1 cellular context compared by ENCODE assay signal in the genomic region with DNA sequence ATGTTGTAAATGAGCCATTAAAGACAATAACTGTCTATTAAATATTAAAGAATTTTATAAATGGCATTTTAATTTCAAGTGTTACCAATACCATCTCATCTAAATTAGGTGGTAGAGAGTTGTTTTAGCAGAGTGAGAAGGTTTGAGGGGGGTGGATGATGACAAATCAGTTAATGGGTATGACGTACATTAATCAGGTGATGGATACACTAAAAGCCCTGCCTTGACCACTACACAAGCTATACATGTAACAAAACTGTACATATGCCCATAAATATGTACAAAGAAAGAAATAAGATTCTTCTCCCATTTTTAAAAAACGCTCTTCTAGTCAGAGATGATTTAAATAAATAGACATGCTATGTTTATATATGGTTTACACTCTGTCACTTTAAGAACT.
TF ChIP-seq lines count a peak whose summit lies in the region.

No MANE protein-coding gene starts in this region.

TF ChIP-seq in HEK293T, 16 proteins besides CTCF, POLR2A, EP300 and RAD21 (continued from another document):
- TF ChIP-seq, protein P1, sequence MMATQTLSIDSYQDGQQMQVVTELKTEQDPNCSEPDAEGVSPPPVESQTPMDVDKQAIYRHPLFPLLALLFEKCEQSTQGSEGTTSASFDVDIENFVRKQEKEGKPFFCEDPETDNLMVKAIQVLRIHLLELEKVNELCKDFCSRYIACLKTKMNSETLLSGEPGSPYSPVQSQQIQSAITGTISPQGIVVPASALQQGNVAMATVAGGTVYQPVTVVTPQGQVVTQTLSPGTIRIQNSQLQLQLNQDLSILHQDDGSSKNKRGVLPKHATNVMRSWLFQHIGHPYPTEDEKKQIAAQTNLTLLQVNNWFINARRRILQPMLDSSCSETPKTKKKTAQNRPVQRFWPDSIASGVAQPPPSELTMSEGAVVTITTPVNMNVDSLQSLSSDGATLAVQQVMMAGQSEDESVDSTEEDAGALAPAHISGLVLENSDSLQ (IDR thresholded peaks at IDR 0.05), result 0 out of 2 replicates have a peak, but pooled peaks have one; percentile 0
- TF ChIP-seq ARNT (IDR thresholded peaks at IDR 0.05), result no peak
